In genomic region chr19:1851581-1852293, GRCh38 we compare ENCODE assay signal across 9 cellular contexts. TPM values are rescaled to one million over a fixed set of nuclear protein-coding genes. Genes with fewer than 3 reads are reported as not detected.
DNase-seq lines count a peak whose midpoint lies in the region; ATAC-seq, FAIRE-seq and TF ChIP-seq lines count a peak whose summit lies in the region.
"Had no signal": no experiment of that assay in that cellular context is flagged by ENCODE, and none has a peak within 500 bp of the region (broad histone marks: within the 10 kb centered on the region; RNA-seq: fewer than 3 reads in every experiment).

No MANE protein-coding gene starts in this region.

- H3K4me1 ChIP-seq in kidney (ENCODE audit: control insufficient read depth in 1 of 2, insufficient read depth in 1 of 2, low read depth in 1 of 2, low read length in 2 of 2) = peaks cover 3 to 22% of the 10 kb centered on the region in 2 donors

- intact Hi-C loops in natural killer cell (cut with micrococcal nuclease) = no loop called here
- intact Hi-C loops in kidney (cut with DNase I) = no loop called here

- DNase-seq in natural killer cell = peak; percentile 54
- DNase-seq in natural killer cell treated with Interleukin-12 subunit alpha and Interleukin-12 subunit beta and Interleukin-15 and Interleukin-18, amount 100 ng/mL, for 72 hours (ENCODE audit: low spot score) = no peak
- DNase-seq in activated T-cell treated with anti-CD3 and anti-CD28 coated beads, Interleukin-2, amount 50 U/mL, for 4 hours = peak; percentile 71
- peak; percentile 81 for DNase-seq in kidney
- no peak for DNase-seq in NCI-H1105 treated with DMSO at 0.1 percent for 48 hours (lab: John Stamatoyannopoulos, UW)
- no peak for DNase-seq in SW480 (ENCODE audit: low spot score)

- TF ChIP-seq CTCF in natural killer cell (IDR thresholded peaks at IDR 0.05) (no peak), kidney (IDR thresholded peaks at IDR 0.05; ENCODE audit: borderline replicate concordance, extremely low read depth, insufficient read depth) (no peak)

- H3K27me3 Mint-ChIP-seq in natural killer cell (ENCODE audit: low read depth in 2 of 2) = no peaks in the 10 kb centered on the region
- H3K27me3 Mint-ChIP-seq in natural killer cell treated with Interleukin-12 subunit alpha and Interleukin-12 subunit beta and Interleukin-15 and Interleukin-18, amount 100 ng/mL, for 72 hours = no peaks in the 10 kb centered on the region
- no peaks in the 10 kb centered on the region for H3K27me3 Mint-ChIP-seq in activated T-cell treated with anti-CD3 and anti-CD28 coated beads, Interleukin-2, amount 50 U/mL, for 4 hours (ENCODE audit: low read depth)

- no peak for FAIRE-seq in kidney (lab: Jason Lieb, UNC)

- H3K27ac Mint-ChIP-seq in natural killer cell = peak overlapping the region in 1 of 2 donors; percentile 20
- no peak overlapping the region for H3K27ac Mint-ChIP-seq in natural killer cell treated with Interleukin-12 subunit alpha and Interleukin-12 subunit beta and Interleukin-15 and Interleukin-18, amount 100 ng/mL, for 72 hours

- no peak overlapping the region for H3K9ac ChIP-seq in kidney (ENCODE audit: low read length in 2 of 2)
- H3K9ac ChIP-seq: parathyroid adenoma had no signal

- no peaks in the 10 kb centered on the region for H3K9me3 ChIP-seq in kidney (ENCODE audit: control insufficient read depth in 1 of 2, low read length in 2 of 2)

- H3K9me3 Mint-ChIP-seq in natural killer cell = no peaks in the 10 kb centered on the region
- no peaks in the 10 kb centered on the region for H3K9me3 Mint-ChIP-seq in natural killer cell treated with Interleukin-12 subunit alpha and Interleukin-12 subunit beta and Interleukin-15 and Interleukin-18, amount 100 ng/mL, for 72 hours
- H3K9me3 Mint-ChIP-seq in activated T-cell treated with anti-CD3 and anti-CD28 coated beads, Interleukin-2, amount 50 U/mL, for 4 hours = no peaks in the 10 kb centered on the region

- peak overlapping the region; percentile 17 for H3K4me3 Mint-ChIP-seq in natural killer cell
- no peak overlapping the region for H3K4me3 Mint-ChIP-seq in natural killer cell treated with Interleukin-12 subunit alpha and Interleukin-12 subunit beta and Interleukin-15 and Interleukin-18, amount 100 ng/mL, for 72 hours
- peak overlapping the region; percentile 35 for H3K4me3 Mint-ChIP-seq in activated T-cell treated with anti-CD3 and anti-CD28 coated beads, Interleukin-2, amount 50 U/mL, for 4 hours

- H3K36me3 ChIP-seq in kidney (ENCODE audit: control insufficient read depth in 1 of 2, insufficient read depth in 2 of 2, low read length in 2 of 2) = no peaks in the 10 kb centered on the region

- no peak overlapping the region for H3K27ac ChIP-seq in kidney (ENCODE audit: low read depth in 2 of 2, low read length in 2 of 2)
- H3K27ac ChIP-seq: parathyroid adenoma had no signal

- H3K4me1 Mint-ChIP-seq in natural killer cell = peaks cover 25 to 52% of the 10 kb centered on the region in 2 donors
- H3K4me1 Mint-ChIP-seq in natural killer cell treated with Interleukin-12 subunit alpha and Interleukin-12 subunit beta and Interleukin-15 and Interleukin-18, amount 100 ng/mL, for 72 hours (ENCODE audit: low read depth in 2 of 2) = peaks cover 28 to 39% of the 10 kb centered on the region in 2 donors
- peaks cover 61% of the 10 kb centered on the region for H3K4me1 Mint-ChIP-seq in activated T-cell treated with anti-CD3 and anti-CD28 coated beads, Interleukin-2, amount 50 U/mL, for 4 hours (ENCODE audit: low read depth)

- no peaks in the 10 kb centered on the region for H3K36me3 Mint-ChIP-seq in natural killer cell
- H3K36me3 Mint-ChIP-seq in natural killer cell treated with Interleukin-12 subunit alpha and Interleukin-12 subunit beta and Interleukin-15 and Interleukin-18, amount 100 ng/mL, for 72 hours = no peaks in the 10 kb centered on the region
- peaks cover 3% of the 10 kb centered on the region for H3K36me3 Mint-ChIP-seq in activated T-cell treated with anti-CD3 and anti-CD28 coated beads, Interleukin-2, amount 50 U/mL, for 4 hours (ENCODE audit: insufficient read depth)

- H3K4me3 ChIP-seq in kidney (ENCODE audit: low read length in 2 of 2) = no peak overlapping the region

- ATAC-seq in natural killer cell = peak in 1 of 3 donors; percentile 15
- ATAC-seq in natural killer cell treated with Interleukin-12 subunit alpha and Interleukin-12 subunit beta and Interleukin-15 and Interleukin-18, amount 100 ng/mL, for 72 hours = no peak
- peak in 1 of 2 donors; percentile 4 for ATAC-seq in activated T-cell treated with anti-CD3 and anti-CD28 coated beads, Interleukin-2, amount 50 U/mL, for 4 hours
- ATAC-seq in HG03196 (IDR thresholded peaks at IDR 0.05; ENCODE audit: unreplicated experiment) = no peak
- ATAC-seq in GM19455 (IDR thresholded peaks at IDR 0.05; ENCODE audit: unreplicated experiment) = no peak

RNA-seq across cellular contexts. Expression of gene REXO1, which starts 3.5 kb away (rescaled TPM):
- 10 to 100 TPM; 90.7 to 91.7 (median 91.5) TPM for total RNA-seq in natural killer cell
- total RNA-seq in natural killer cell treated with Interleukin-12 subunit alpha and Interleukin-12 subunit beta and Interleukin-15 and Interleukin-18, amount 100 ng/mL, for 72 hours = 100 to 1,000 TPM in 1 of 2 donors, 10 to 100 TPM in 1; 69.1 to 103 TPM
- 10 to 100 TPM; 91.5 to 95.0 (median 94.4) TPM for total RNA-seq in activated T-cell treated with anti-CD3 and anti-CD28 coated beads, Interleukin-2, amount 50 U/mL, for 4 hours
- 36.8 TPM for total RNA-seq in kidney
- 12.1 TPM for polyA plus RNA-seq in kidney (ENCODE audit: insufficient read depth, low read depth, low replicate concordance)

RNA-seq across cellular contexts. Expression of gene KLF16, which starts 11.6 kb away (rescaled TPM):
- total RNA-seq in natural killer cell = 10 to 100 TPM; 29.1 to 38.4 (median 34.8) TPM
- total RNA-seq in natural killer cell treated with Interleukin-12 subunit alpha and Interleukin-12 subunit beta and Interleukin-15 and Interleukin-18, amount 100 ng/mL, for 72 hours = 10 to 100 TPM; 18.0 to 49.8 TPM
- 10 to 100 TPM; 64.0 to 71.0 (median 69.1) TPM for total RNA-seq in activated T-cell treated with anti-CD3 and anti-CD28 coated beads, Interleukin-2, amount 50 U/mL, for 4 hours
- total RNA-seq in kidney = 22.2 TPM
- 10.4 TPM for polyA plus RNA-seq in kidney (ENCODE audit: insufficient read depth, low read depth, low replicate concordance)

RNA-seq across cellular contexts. Expression of gene ABHD17A, which starts 33.6 kb away (rescaled TPM):
- 100 to 1,000 TPM; 554 to 652 (median 608) TPM for total RNA-seq in natural killer cell
- total RNA-seq in natural killer cell treated with Interleukin-12 subunit alpha and Interleukin-12 subunit beta and Interleukin-15 and Interleukin-18, amount 100 ng/mL, for 72 hours = 100 to 1,000 TPM; 127 to 132 TPM
- 100 to 1,000 TPM; 109 to 135 (median 117) TPM for total RNA-seq in activated T-cell treated with anti-CD3 and anti-CD28 coated beads, Interleukin-2, amount 50 U/mL, for 4 hours
- total RNA-seq in kidney = 63.8 TPM
- polyA plus RNA-seq in kidney (ENCODE audit: insufficient read depth, low read depth, low replicate concordance) = 65.1 TPM

RNA-seq across cellular contexts. Expression of gene ATP8B3, which starts 39.7 kb away (rescaled TPM):
- total RNA-seq in natural killer cell = 10 to 100 TPM in 2 of 3 donors, 1 to 10 TPM in 1; 5.3 to 11.5 (median 11.2) TPM
- 1 to 10 TPM; 2.3 to 2.8 TPM for total RNA-seq in natural killer cell treated with Interleukin-12 subunit alpha and Interleukin-12 subunit beta and Interleukin-15 and Interleukin-18, amount 100 ng/mL, for 72 hours
- total RNA-seq in activated T-cell treated with anti-CD3 and anti-CD28 coated beads, Interleukin-2, amount 50 U/mL, for 4 hours = under 1 TPM; 0.37 to 0.66 (median 0.43) TPM
- 3.6 TPM for total RNA-seq in kidney
- 0.24 TPM for polyA plus RNA-seq in kidney (ENCODE audit: insufficient read depth, low read depth, low replicate concordance)

RNA-seq across cellular contexts. Expression of gene ADAT3, which starts 53.5 kb away (rescaled TPM):
- total RNA-seq in natural killer cell (10 to 100 TPM; 13.0 to 20.9 (median 13.1) TPM), kidney (10.3 TPM)
- total RNA-seq in natural killer cell treated with Interleukin-12 subunit alpha and Interleukin-12 subunit beta and Interleukin-15 and Interleukin-18, amount 100 ng/mL, for 72 hours = 10 to 100 TPM in 1 of 2 donors, 1 to 10 TPM in 1; 7.5 to 13.3 TPM
- total RNA-seq in activated T-cell treated with anti-CD3 and anti-CD28 coated beads, Interleukin-2, amount 50 U/mL, for 4 hours = 1 to 10 TPM; 7.3 to 7.8 (median 7.7) TPM
- polyA plus RNA-seq in kidney (ENCODE audit: insufficient read depth, low read depth, low replicate concordance) = 6.1 TPM

Comparison
In these comparisons a context has a peak if more than half of its experiments do, and no peak if none do; other contexts are left out.
1. DNase-seq: peak in natural killer cell (single experiment), activated T-cell treated with anti-CD3 and anti-CD28 coated beads, Interleukin-2, amount 50 U/mL, for 4 hours (single experiment) and kidney (single experiment); none in natural killer cell treated with Interleukin-12 subunit alpha and Interleukin-12 subunit beta and Interleukin-15 and Interleukin-18, amount 100 ng/mL, for 72 hours (single experiment), NCI-H1105 treated with DMSO at 0.1 percent for 48 hours (single experiment) and SW480 (single experiment).